8 cellular contexts compared by ENCODE assay signal in genomic region chr19:1862424-1863307, GRCh38. TPM values are rescaled to one million over a fixed set of nuclear protein-coding genes. Genes with fewer than 3 reads are reported as not detected.
DNase-seq lines count a peak whose midpoint lies in the region; ATAC-seq, FAIRE-seq and TF ChIP-seq lines count a peak whose summit lies in the region.

No MANE protein-coding gene starts in this region.

- no peaks in the 10 kb centered on the region for H3K9me3 ChIP-seq in Peyer's patch
- H3K9me3 ChIP-seq in kidney (ENCODE audit: control insufficient read depth in 1 of 2, low read length in 2 of 2), result no peaks in the 10 kb centered on the region

- FAIRE-seq in kidney (lab: Jason Lieb, UNC), result no peak

- no peak for TF ChIP-seq POLR2A in Peyer's patch (IDR thresholded peaks at IDR 0.05)

- TF ChIP-seq CTCF in HFFc6 (IDR thresholded peaks at IDR 0.05), result no peak; the same call in 1 of the 2 replicates
- peak in 1 of 6 experiments; percentile 25 for TF ChIP-seq CTCF in Peyer's patch (IDR thresholded peaks at IDR 0.05)
- no peak for TF ChIP-seq CTCF in kidney (IDR thresholded peaks at IDR 0.05; ENCODE audit: borderline replicate concordance, extremely low read depth, insufficient read depth)

- H3K27me3 Mint-ChIP-seq in HFFc6 (ENCODE audit: insufficient read depth), result no peaks in the 10 kb centered on the region; the same call in 1 of the 2 replicates
- H3K27me3 Mint-ChIP-seq in activated naive CD8-positive, alpha-beta T cell treated with anti-CD3 and anti-CD28 coated beads, Interleukin-2, amount 50 U/mL, for 24 hours, result no peaks in the 10 kb centered on the region

- peak overlapping the region; percentile 79 for H3K27ac Mint-ChIP-seq in HFFc6
- peak overlapping the region; percentile 92 for H3K27ac Mint-ChIP-seq in activated naive CD8-positive, alpha-beta T cell treated with anti-CD3 and anti-CD28 coated beads, Interleukin-2, amount 50 U/mL, for 24 hours

- H3K4me3 ChIP-seq in Peyer's patch (peak overlapping the region; percentile 67 to 94 (median 80)), kidney (ENCODE audit: low read length in 2 of 2) (peak overlapping the region; percentile 55 to 69)

- peak; percentile 4 for ATAC-seq in activated naive CD8-positive, alpha-beta T cell treated with anti-CD3 and anti-CD28 coated beads, Interleukin-2, amount 50 U/mL, for 24 hours
- no peak for ATAC-seq in HG03378 (IDR thresholded peaks at IDR 0.05; ENCODE audit: unreplicated experiment)
- no peak for ATAC-seq in GM18520 (IDR thresholded peaks at IDR 0.05; ENCODE audit: unreplicated experiment)

- H3K36me3 Mint-ChIP-seq in HFFc6 (ENCODE audit: low read depth), result 0 out of 2 replicates have a peak, but pooled peaks cover 7% of the 10 kb centered on the region
- H3K36me3 Mint-ChIP-seq in activated naive CD8-positive, alpha-beta T cell treated with anti-CD3 and anti-CD28 coated beads, Interleukin-2, amount 50 U/mL, for 24 hours (ENCODE audit: low read depth), result peaks cover 6% of the 10 kb centered on the region

- peak overlapping the region; percentile 92 for H3K4me3 Mint-ChIP-seq in HFFc6
- peak overlapping the region; percentile 89 for H3K4me3 Mint-ChIP-seq in activated naive CD8-positive, alpha-beta T cell treated with anti-CD3 and anti-CD28 coated beads, Interleukin-2, amount 50 U/mL, for 24 hours

- peak overlapping the region in 1 of 2 donors; percentile 46 for H3K9ac ChIP-seq in kidney (ENCODE audit: low read length in 2 of 2)

- H3K27me3 ChIP-seq in Peyer's patch, result no peaks in the 10 kb centered on the region

- H3K36me3 ChIP-seq in Peyer's patch (no peaks in the 10 kb centered on the region), kidney (ENCODE audit: control insufficient read depth in 1 of 2, insufficient read depth in 2 of 2, low read length in 2 of 2) (no peaks in the 10 kb centered on the region)

- no peaks in the 10 kb centered on the region for H3K9me3 Mint-ChIP-seq in HFFc6
- no peaks in the 10 kb centered on the region for H3K9me3 Mint-ChIP-seq in activated naive CD8-positive, alpha-beta T cell treated with anti-CD3 and anti-CD28 coated beads, Interleukin-2, amount 50 U/mL, for 24 hours

- H3K27ac ChIP-seq in Peyer's patch, result peak overlapping the region; percentile 96 to 99 (median 98)
- H3K27ac ChIP-seq in kidney (ENCODE audit: low read depth in 2 of 2, low read length in 2 of 2), result peak overlapping the region in 1 of 2 donors; percentile 51

- H3K4me1 Mint-ChIP-seq in HFFc6 (ENCODE audit: low read depth), result peaks cover 13% of the 10 kb centered on the region
- peaks cover 42% of the 10 kb centered on the region for H3K4me1 Mint-ChIP-seq in activated naive CD8-positive, alpha-beta T cell treated with anti-CD3 and anti-CD28 coated beads, Interleukin-2, amount 50 U/mL, for 24 hours

- DNase-seq in EL (peak; percentile 42), HFFc6 (no peak), Peyer's patch (peak in 1 of 3 donors; percentile 78), kidney (peak; percentile 88)
- peak; percentile 74 for DNase-seq in activated naive CD8-positive, alpha-beta T cell treated with anti-CD3 and anti-CD28 coated beads, Interleukin-2, amount 50 U/mL, for 24 hours
- DNase-seq in stimulated activated CD8-positive, alpha-beta memory T cell treated with anti-CD3 and anti-CD28 coated beads, Interleukin-12 subunit alpha, Interleukin-12 subunit beta, amount 100 ng/mL, for 4 hours (ENCODE audit: low read depth), result peak; percentile 50

- H3K4me1 ChIP-seq in Peyer's patch (peaks cover 18 to 47% (median 28%) of the 10 kb centered on the region in 4 donors), kidney (ENCODE audit: control insufficient read depth in 1 of 2, insufficient read depth in 1 of 2, low read depth in 1 of 2, low read length in 2 of 2) (peaks cover 15 to 27% of the 10 kb centered on the region in 2 donors)

- intact Hi-C loops in kidney (cut with DNase I), result no loop called here

RNA-seq across cellular contexts. Expression of gene KLF16, which starts 0.7 kb away (rescaled TPM):
- total RNA-seq in HFFc6 (2021; fragmentation: NEBNext Ultra II Directional; extraction: Animal tissue kit (Norgen Biotek cat#: 25700)), result 10 to 100 TPM; 37.7 to 48.3 (median 41.6) TPM
- total RNA-seq in Peyer's patch (10 to 100 TPM; 10.3 to 18.2 (median 14.8) TPM), kidney (22.2 TPM)
- 10.4 TPM for polyA plus RNA-seq in kidney (ENCODE audit: insufficient read depth, low read depth, low replicate concordance)

RNA-seq across cellular contexts. Expression of gene REXO1, which starts 14.4 kb away (rescaled TPM):
- total RNA-seq in HFFc6 (2021; fragmentation: NEBNext Ultra II Directional; extraction: Animal tissue kit (Norgen Biotek cat#: 25700)), result 10 to 100 TPM; 32.9 to 38.2 (median 34.6) TPM
- total RNA-seq in Peyer's patch (100 to 1,000 TPM in 1 of 4 donors, 10 to 100 TPM in 3; 47.0 to 101 (median 57.2) TPM), kidney (36.8 TPM)
- 12.1 TPM for polyA plus RNA-seq in kidney (ENCODE audit: insufficient read depth, low read depth, low replicate concordance)

RNA-seq across cellular contexts. Expression of gene ABHD17A, which starts 22.6 kb away (rescaled TPM):
- 10 to 100 TPM; 61.0 to 80.0 (median 67.9) TPM for total RNA-seq in HFFc6 (2021; fragmentation: NEBNext Ultra II Directional; extraction: Animal tissue kit (Norgen Biotek cat#: 25700))
- total RNA-seq in Peyer's patch, result 10 to 100 TPM; 52.0 to 95.9 (median 68.4) TPM
- 63.8 TPM for total RNA-seq in kidney
- 65.1 TPM for polyA plus RNA-seq in kidney (ENCODE audit: insufficient read depth, low read depth, low replicate concordance)

RNA-seq across cellular contexts. Expression of gene ADAT3, which starts 42.5 kb away (rescaled TPM):
- total RNA-seq in HFFc6 (2021; fragmentation: NEBNext Ultra II Directional; extraction: Animal tissue kit (Norgen Biotek cat#: 25700)), result 1 to 10 TPM; 2.3 to 4.2 (median 3.0) TPM
- 10 to 100 TPM; 18.2 to 33.3 (median 23.8) TPM for total RNA-seq in Peyer's patch
- 10.3 TPM for total RNA-seq in kidney
- polyA plus RNA-seq in kidney (ENCODE audit: insufficient read depth, low read depth, low replicate concordance), result 6.1 TPM

RNA-seq across cellular contexts. Expression of gene SCAMP4, which starts 42.5 kb away (rescaled TPM):
- total RNA-seq in HFFc6 (2021; fragmentation: NEBNext Ultra II Directional; extraction: Animal tissue kit (Norgen Biotek cat#: 25700)), result 10 to 100 TPM; 51.7 to 84.8 (median 58.5) TPM
- total RNA-seq in Peyer's patch, result 10 to 100 TPM; 45.4 to 62.6 (median 57.0) TPM
- 90.1 TPM for total RNA-seq in kidney
- polyA plus RNA-seq in kidney (ENCODE audit: insufficient read depth, low read depth, low replicate concordance), result 49.5 TPM
